Comparison of ENCODE assay signal across 14 cellular contexts in genomic region chr9:126440938-126441337, GRCh38.
DNase-seq lines count a peak whose midpoint lies in the region; TF ChIP-seq lines count a peak whose summit lies in the region.
"Had no signal": no experiment of that assay in that cellular context is flagged by ENCODE, and none has a peak within 500 bp of the region (broad histone marks: within the 10 kb centered on the region; RNA-seq: fewer than 3 reads in every experiment).

No MANE protein-coding gene starts in this region.

- H2BK12ac ChIP-seq in trophoblast cell (ENCODE audit: low read length) = no peak overlapping the region

- peaks cover 0 to 4% of the 10 kb centered on the region in 2 experiments for H3K36me3 ChIP-seq in trophoblast cell (ENCODE audit: control insufficient read depth in 1 of 2, insufficient read depth in 2 of 2, low read length in 2 of 2)

- H3K4me3 ChIP-seq in fibroblast of mammary gland (ENCODE audit: control insufficient read depth, low read depth, low read length) = no peak overlapping the region
- no peak overlapping the region for H3K4me3 ChIP-seq in trophoblast cell (ENCODE audit: low read depth, low read length)
- H3K4me3 ChIP-seq: ascending aorta, SJCRH30 had no signal

- peak; percentile 61 for DNase-seq in GM04503 (ENCODE audit: low read depth)
- DNase-seq in NCI-H446 (lab: John Stamatoyannopoulos, UW) = peak; percentile 46 to 79
- DNase-seq in fibroblast of mammary gland (ENCODE audit: low read depth) = peak; percentile 63
- DNase-seq in trophoblast cell = no peak
- no peak for DNase-seq in SKM-1 (lab: John Stamatoyannopoulos, UW; ENCODE audit: unreplicated experiment)
- no peak for DNase-seq in SIG-M5 (lab: John Stamatoyannopoulos, UW)
- DNase-seq in NCI-H2196 (lab: John Stamatoyannopoulos, UW; ENCODE audit: unreplicated experiment) = no peak
- no peak for DNase-seq in HUDEP-2 (lab: John Stamatoyannopoulos, UW; ENCODE audit: unreplicated experiment in 76 of 76)
- DNase-seq: activated T-cell treated with anti-CD3 and anti-CD28 coated beads, Interleukin-2, amount 50 U/mL, for 1 hour; Kasumi-1; NCI-H748 treated with DMSO at 0.1 percent for 48 hours; SJCRH30; stimulated activated CD4-positive, alpha-beta T cell treated with anti-CD3 and anti-CD28 coated beads, Interleukin-1b, Interleukin-23, amount 100 ng/mL, for 48 hours had no signal

- H3K4me1 ChIP-seq in trophoblast cell (ENCODE audit: control insufficient read depth in 1 of 2, insufficient read depth in 2 of 2, low read length in 2 of 2) = peaks cover 0 to 2% of the 10 kb centered on the region in 2 experiments
- H3K4me1 ChIP-seq: ascending aorta, SJCRH30 had no signal

- no peaks in the 10 kb centered on the region for H3K79me2 ChIP-seq in trophoblast cell (ENCODE audit: control insufficient read depth, insufficient read depth, low read length, poor library complexity)

- no peak overlapping the region for H3K14ac ChIP-seq in trophoblast cell (ENCODE audit: low read length)

- H4K91ac ChIP-seq in trophoblast cell (ENCODE audit: low read depth, low read length) = no peak overlapping the region

- H3K79me1 ChIP-seq in trophoblast cell (ENCODE audit: low read length) = no peaks in the 10 kb centered on the region

- H2BK120ac ChIP-seq in trophoblast cell (ENCODE audit: insufficient read depth, low read length, poor library complexity) = no peak overlapping the region

- no peak overlapping the region for H3K4ac ChIP-seq in trophoblast cell (ENCODE audit: low read depth, low read length)

- H3K23ac ChIP-seq in trophoblast cell (ENCODE audit: low read length) = no peak overlapping the region

- no peak overlapping the region for H2AFZ ChIP-seq in trophoblast cell (ENCODE audit: insufficient read depth, low read length, poor library complexity)

- H3K18ac ChIP-seq in trophoblast cell (ENCODE audit: low read length) = no peak overlapping the region

- H2BK5ac ChIP-seq in trophoblast cell (ENCODE audit: low read depth, low read length, poor library complexity) = no peak overlapping the region

- H3K27me3 ChIP-seq in trophoblast cell (ENCODE audit: insufficient read depth, low read length) = no peaks in the 10 kb centered on the region
- H3K27me3 ChIP-seq: ascending aorta, SJCRH30 had no signal

- no peak overlapping the region for H3K4me2 ChIP-seq in trophoblast cell (ENCODE audit: low read length)

- H4K8ac ChIP-seq in trophoblast cell (ENCODE audit: low read depth, low read length) = no peak overlapping the region

- H3K9ac ChIP-seq in trophoblast cell (ENCODE audit: low read length) = peak overlapping the region; percentile 12

- no peak for TF ChIP-seq CTCF in fibroblast of mammary gland (conservative IDR thresholded peaks at IDR 0.05; ENCODE audit: control insufficient read depth, insufficient read depth, low read depth, low read length)

- no peak overlapping the region for H3K27ac ChIP-seq in trophoblast cell (ENCODE audit: low read depth, low read length)
- H3K27ac ChIP-seq: ascending aorta, SJCRH30 had no signal

- no peak overlapping the region for H4K12ac ChIP-seq in trophoblast cell (ENCODE audit: low read depth, low read length)

- H2AK5ac ChIP-seq in trophoblast cell (ENCODE audit: low read length) = no peak overlapping the region

- WGBS in trophoblast cell (ENCODE audit: extremely low coverage, insufficient coverage, insufficient read length) = 100% methylated on average over 3 of the region's 11 CpGs

- no peaks in the 10 kb centered on the region for H3K9me3 ChIP-seq in trophoblast cell (ENCODE audit: insufficient read depth, low read depth, low read length)
- H3K9me3 ChIP-seq: ascending aorta, SJCRH30 had no signal

Comparison
In these comparisons a context has a peak if more than half of its experiments do, and no peak if none do; other contexts are left out.
1. DNase-seq: peak in GM04503 (single experiment), NCI-H446 (2 of 2) and fibroblast of mammary gland (single experiment); none in trophoblast cell (0 of 2), SKM-1 (single experiment), SIG-M5 (single experiment), NCI-H2196 (single experiment) and HUDEP-2 (0 of 76).